ENCODE assay signal across 18 cellular contexts in the genomic region with DNA sequence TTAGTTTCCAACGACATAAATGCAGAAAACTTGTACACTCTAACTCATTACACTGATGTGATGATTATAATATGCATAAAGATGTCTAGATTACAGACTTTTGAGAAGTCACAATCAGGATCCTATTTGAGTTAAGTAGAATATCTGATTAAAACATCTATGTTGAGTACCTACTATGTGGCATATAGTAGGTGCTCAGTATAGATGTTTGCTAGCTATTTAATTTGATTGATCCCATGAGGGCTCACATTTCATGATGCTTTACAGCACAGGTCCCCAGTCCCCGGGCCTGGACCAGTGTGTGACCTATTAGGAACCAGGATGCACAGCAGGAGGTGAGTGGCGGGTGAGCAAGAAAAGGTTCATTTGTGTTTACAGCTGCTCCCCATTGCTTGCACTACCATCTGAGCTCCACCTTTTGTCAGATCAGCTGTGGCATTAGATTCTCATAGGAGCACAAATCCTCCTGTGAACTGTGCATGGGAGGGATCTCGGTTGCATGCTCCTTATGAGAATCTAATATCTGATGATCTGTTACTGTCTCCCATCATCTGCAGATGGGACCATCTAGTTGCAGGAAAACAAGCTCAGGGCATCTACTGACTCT. TPM values are rescaled to one million over a fixed set of nuclear protein-coding genes. Genes with fewer than 3 reads are reported as not detected.
DNase-seq lines count a peak whose midpoint lies in the region; ATAC-seq, FAIRE-seq and TF ChIP-seq lines count a peak whose summit lies in the region.
"Had no signal": no experiment of that assay in that cellular context is flagged by ENCODE, and none has a peak within 500 bp of the region (broad histone marks: within the 10 kb centered on the region; RNA-seq: fewer than 3 reads in every experiment).

No MANE protein-coding gene starts in this region.

- H3K4me3 ChIP-seq in A549 = no peak overlapping the region
- H3K4me3 ChIP-seq in SJSA1 = no peak overlapping the region
- H3K4me3 ChIP-seq in pancreas = no peak overlapping the region
- H3K4me3 ChIP-seq in small intestine (ENCODE audit: low read depth in 1 of 2, low read length in 2 of 2) = no peak overlapping the region

- CTCF ChIA-PET in A549 (lab: Yijun Ruan, JAX) = interaction anchor here (0.7 to 0.9 kb wide), 5 partner anchors 8 to 261 kb away, joined by 3 to 4 read pairs (median 3); no protein-coding TSS in a partner anchor

- TF ChIP-seq CTCF in A549 (IDR thresholded peaks at IDR 0.05) (no peak), HFFc6 (IDR thresholded peaks at IDR 0.05) (no peak), foreskin keratinocyte (conservative IDR thresholded peaks at IDR 0.05) (no peak), pancreas (IDR thresholded peaks at IDR 0.05) (no peak)

- no peak for TF ChIP-seq RAD21 in A549 (conservative IDR thresholded peaks at IDR 0.05 in 1 of 2, IDR thresholded peaks at IDR 0.05 in 1 of 2)

- FAIRE-seq in A549 (lab: Jason Lieb, UNC) = no peak
- no peak for FAIRE-seq in pancreas (lab: Jason Lieb, UNC)
- FAIRE-seq in small intestine (lab: Jason Lieb, UNC) = no peak
- FAIRE-seq: endometrium, frontal cortex, GM12891 had no signal

- DNase-seq in A549 (ENCODE audit: low read depth in 1 of 2, low spot score in 1 of 2) (no peak), HFFc6 (no peak), SJSA1 (ENCODE audit: low read depth in 1 of 2, low spot score in 2 of 2) (no peak), foreskin keratinocyte (no peak), pancreas (no peak), small intestine (no peak)
- DNase-seq: NCI-H1092 treated with DMSO at 0.1 percent for 48 hours; NCI-H2171 treated with DMSO at 0.1 percent for 48 hours; stimulated activated CD4-positive, alpha-beta T cell treated with anti-CD3 and anti-CD28 coated beads, Interleukin-12 subunit alpha, Interleukin-12 subunit beta, amount 100 ng/mL, for 4 hours; stimulated activated naive B cell treated with anti-CD40 and anti-IgM and Interleukin-4, amounts not matched to agents 10 μg/mL and 1 μg/mL and 100 μg/mL, for 72 hours had no signal

- H3K27me3 Mint-ChIP-seq in HFFc6 (ENCODE audit: insufficient read depth) = no peaks in the 10 kb centered on the region; the same call in 1 of the 2 replicates

- POLR2A ChIA-PET in A549 (lab: Yijun Ruan, JAX) = interaction anchor here (1.0 kb wide), 1 partner anchor 33 kb away, joined by 3 read pairs; the partner anchor contains the start of gene CXCL8

- H3K27ac Mint-ChIP-seq in HFFc6 = peak overlapping the region; percentile 92
- H3K27ac Mint-ChIP-seq: activated CD4-positive, alpha-beta T cell treated with anti-CD3 and anti-CD28 coated beads for 36 hours; IgD-negative memory B cell; stimulated activated naive B cell treated with anti-CD40 and anti-IgM and Interleukin-4, amounts not matched to agents 10 μg/mL and 1 μg/mL and 100 μg/mL, for 72 hours had no signal

- H3K27ac ChIP-seq in A549 (peak overlapping the region; percentile 87 to 91), SJSA1 (peak overlapping the region; percentile 99), foreskin keratinocyte (peak overlapping the region; percentile 7), pancreas (no peak overlapping the region), small intestine (ENCODE audit: low read depth in 1 of 2, low read length in 1 of 2) (no peak overlapping the region)

- peaks cover 5% of the 10 kb centered on the region; the same call in 1 of the 2 replicates for H3K36me3 Mint-ChIP-seq in HFFc6 (ENCODE audit: low read depth)
- H3K36me3 Mint-ChIP-seq: IgD-negative memory B cell had no signal

- peak overlapping the region; percentile 61; the same call in 1 of the 2 replicates for H3K4me3 Mint-ChIP-seq in HFFc6
- H3K4me3 Mint-ChIP-seq: activated CD4-positive, alpha-beta T cell treated with anti-CD3 and anti-CD28 coated beads for 36 hours; IgD-negative memory B cell; stimulated activated naive B cell treated with anti-CD40 and anti-IgM and Interleukin-4, amounts not matched to agents 10 μg/mL and 1 μg/mL and 100 μg/mL, for 72 hours had no signal

- 31% methylated on average over 4 of the region's 4 CpGs for WGBS in A549 (ENCODE audit: missing lambda C conversion rate)
- 84 to 94% methylated on average over 4 of the region's 4 CpGs for WGBS in pancreas, 2 donors
- WGBS in small intestine, 3 donors = 45 to 74% (median 46%) methylated on average over 4 of the region's 4 CpGs

- peaks cover 84% of the 10 kb centered on the region for H3K4me1 Mint-ChIP-seq in HFFc6 (ENCODE audit: low read depth)

- H3K9me3 Mint-ChIP-seq in HFFc6 = no peaks in the 10 kb centered on the region
- H3K9me3 Mint-ChIP-seq: IgD-negative memory B cell had no signal

- H3K27me3 ChIP-seq in SJSA1 (replicated peaks) (no peaks in the 10 kb centered on the region), foreskin keratinocyte (no peaks in the 10 kb centered on the region), pancreas (no peaks in the 10 kb centered on the region), small intestine (ENCODE audit: control insufficient read depth in 2 of 2, insufficient read depth in 2 of 2, low read length in 2 of 2) (no peaks in the 10 kb centered on the region)
- H3K27me3 ChIP-seq: upper lobe of left lung had no signal

- peaks cover 60% of the 10 kb centered on the region for H3K4me1 ChIP-seq in A549
- peaks cover 69% of the 10 kb centered on the region for H3K4me1 ChIP-seq in SJSA1 (replicated peaks)
- peaks cover 58% of the 10 kb centered on the region for H3K4me1 ChIP-seq in foreskin keratinocyte
- peaks cover 3 to 24% (median 15%) of the 10 kb centered on the region in 3 donors for H3K4me1 ChIP-seq in pancreas
- H3K4me1 ChIP-seq in small intestine (ENCODE audit: control insufficient read depth in 2 of 2, insufficient read depth in 1 of 2, low read depth in 1 of 2, low read length in 1 of 2) = peaks cover 0 to 9% of the 10 kb centered on the region in 2 donors

- TF ChIP-seq EP300 in A549 (IDR thresholded peaks at IDR 0.05) = no peak

- peak in 1 of 2 experiments; percentile 18; a peak in 3 of 6 replicates for ATAC-seq in A549
- ATAC-seq in foreskin keratinocyte = no peak
- no peak for ATAC-seq in pancreas
- no peak for ATAC-seq in GM21576 (IDR thresholded peaks at IDR 0.05; ENCODE audit: unreplicated experiment)
- ATAC-seq in GM21528 (IDR thresholded peaks at IDR 0.05; ENCODE audit: low FRiP score, unreplicated experiment) = no peak
- ATAC-seq: activated CD4-positive, alpha-beta T cell treated with anti-CD3 and anti-CD28 coated beads for 36 hours; stimulated activated naive B cell treated with anti-CD40 and anti-IgM and Interleukin-4, amounts not matched to agents 10 μg/mL and 1 μg/mL and 100 μg/mL, for 72 hours had no signal

- peak overlapping the region; percentile 68 for H3K4me2 ChIP-seq in A549

- H3K9me3 ChIP-seq in A549 (0 out of 3 replicates have a peak, but pooled peaks cover 3% of the 10 kb centered on the region), SJSA1 (replicated peaks) (no peaks in the 10 kb centered on the region), pancreas (no peaks in the 10 kb centered on the region), small intestine (ENCODE audit: control insufficient read depth, low read depth) (no peaks in the 10 kb centered on the region)
- H3K9me3 ChIP-seq: upper lobe of left lung had no signal

- H3K36me3 ChIP-seq in SJSA1 = no peaks in the 10 kb centered on the region
- no peaks in the 10 kb centered on the region for H3K36me3 ChIP-seq in pancreas
- no peaks in the 10 kb centered on the region for H3K36me3 ChIP-seq in small intestine (ENCODE audit: control insufficient read depth in 2 of 2, insufficient read depth in 2 of 2, low read length in 2 of 2)
- H3K36me3 ChIP-seq: upper lobe of left lung had no signal

- no peak for TF ChIP-seq POLR2A in A549 (IDR thresholded peaks at IDR 0.05; ENCODE audit: low read length)

- intact Hi-C loops in pancreas (cut with DNase I) = no loop called here

TF ChIP-seq in A549, 52 proteins besides CTCF, POLR2A, EP300 and RAD21:
- TF ChIP-seq HDAC2 (IDR thresholded peaks at IDR 0.05) (no peak), EHF (CRISPR knock-in tag; IDR thresholded peaks at IDR 0.05) (no peak), NR3C1 (IDR thresholded peaks at IDR 0.05) (no peak), JUN (IDR thresholded peaks at IDR 0.05) (no peak), KDM1A (IDR thresholded peaks at IDR 0.05; ENCODE audit: low read depth) (no peak), CHD4 (IDR thresholded peaks at IDR 0.05; ENCODE audit: borderline replicate concordance) (no peak), NFE2L2 (conservative IDR thresholded peaks at IDR 0.05; ENCODE audit: low read length) (no peak), HOXB13 (CRISPR knock-in tag; IDR thresholded peaks at IDR 0.05; ENCODE audit: low read depth) (no peak), TFCP2L1 (CRISPR knock-in tag; IDR thresholded peaks at IDR 0.05) (no peak), ZSCAN20 (CRISPR knock-in tag; IDR thresholded peaks at IDR 0.05) (no peak), E2F6 (IDR thresholded peaks at IDR 0.05; ENCODE audit: borderline replicate concordance, low read depth) (no peak)
- TF ChIP-seq, protein P1, sequence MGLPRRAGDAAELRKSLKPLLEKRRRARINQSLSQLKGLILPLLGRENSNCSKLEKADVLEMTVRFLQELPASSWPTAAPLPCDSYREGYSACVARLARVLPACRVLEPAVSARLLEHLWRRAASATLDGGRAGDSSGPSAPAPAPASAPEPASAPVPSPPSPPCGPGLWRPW (IDR thresholded peaks at IDR 0.05) = no peak
- TF ChIP-seq, protein P2, sequence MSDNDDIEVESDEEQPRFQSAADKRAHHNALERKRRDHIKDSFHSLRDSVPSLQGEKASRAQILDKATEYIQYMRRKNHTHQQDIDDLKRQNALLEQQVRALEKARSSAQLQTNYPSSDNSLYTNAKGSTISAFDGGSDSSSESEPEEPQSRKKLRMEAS (IDR thresholded peaks at IDR 0.05) = no peak
TF ChIP-seq in A549: peak in this region for 0.

RNA-seq across cellular contexts. Expression of gene CXCL8, which starts 33.0 kb away (rescaled TPM):
- polyA plus RNA-seq in A549 (2011; rRNA removed) (57.2 and 87.7 TPM in 2 replicates), A549 (2017; fragmentation: RNase III; extraction: RNeasy Plus Mini Kit Qiagen cat#74134 plus additional on column Dnase treatment) (4.0 to 5.6 TPM (median 4.4 TPM) in 3 replicates), foreskin keratinocyte (1.0 and 1.5 TPM in 2 replicates), pancreas (10 to 100 TPM in 1 of 2 donors, 1 to 10 TPM in 1; 1.9 to 13.6 TPM), small intestine (1 to 10 TPM; 2.2 to 8.6 (median 2.4) TPM)
- polyA plus RNA-seq in A549 (2012; cell fraction: cytosol; rRNA removed) = 7.3 and 9.1 TPM in 2 replicates
- 3.4 and 7.2 TPM in 2 replicates for polyA plus RNA-seq in A549 (2012; cell fraction: nucleus; rRNA removed)
- 20.2 and 42.4 TPM in 2 replicates for polyA minus RNA-seq in A549 (2011; rRNA and poly(A)+ RNA removed)
- total RNA-seq in HFFc6 (2021; fragmentation: NEBNext Ultra II Directional; extraction: Animal tissue kit (Norgen Biotek cat#: 25700)) = 1 to 10 TPM in 4 of 6 experiments, under 1 TPM in 2; 0.47 to 3.2 (median 2.1) TPM
- 19.7 and 26.4 TPM in 2 replicates for total RNA-seq in SJSA1 (2014; rRNA removed; shearing (Covaris generic))
- total RNA-seq in foreskin keratinocyte (2.5 and 2.9 TPM in 2 replicates), pancreas (10 to 100 TPM in 2 of 6 donors, 1 to 10 TPM in 2, under 1 TPM in 2; 0.37 to 43.2 (median 2.9) TPM)

Comparison
In these comparisons a context has a peak if more than half of its experiments do, and no peak if none do; other contexts are left out.
1. H3K27ac ChIP-seq: peak in A549 (2 of 2), SJSA1 (single experiment) and foreskin keratinocyte (single experiment); none in pancreas (0 of 4) and small intestine (0 of 2).